In the genomic region with DNA sequence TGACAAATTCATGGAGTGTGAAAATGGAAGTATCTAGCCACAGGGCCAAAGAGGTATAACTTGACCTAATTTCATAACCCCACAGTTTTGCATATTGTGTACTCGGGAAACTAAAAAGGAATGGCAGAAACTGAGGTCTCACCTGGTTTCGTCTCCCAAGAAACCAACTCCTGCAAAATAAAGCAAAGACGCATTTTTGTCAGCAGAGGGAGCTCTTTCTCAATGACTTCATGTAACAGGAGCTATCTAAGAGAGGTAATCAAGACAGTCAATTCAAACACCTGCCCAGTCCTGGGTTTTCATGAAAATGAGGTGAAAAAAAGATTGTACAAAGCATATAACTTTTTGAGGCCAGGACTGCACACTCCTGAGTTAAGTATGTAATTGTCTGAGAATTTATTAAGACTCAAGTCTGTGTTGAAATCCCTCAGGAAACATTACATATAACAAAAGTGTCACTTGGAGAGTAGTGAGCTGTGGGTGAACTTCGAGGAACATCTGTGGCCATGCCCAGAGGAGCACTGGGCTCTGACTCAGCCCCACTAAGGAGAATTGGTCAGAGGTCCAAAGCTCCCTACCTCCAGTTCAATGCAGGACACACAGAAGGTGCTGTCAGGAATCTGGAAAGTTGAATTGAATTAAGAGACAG, we compare ENCODE assay signal across 8 cellular contexts. TPM values are rescaled to one million over a fixed set of nuclear protein-coding genes. Genes with fewer than 3 reads are reported as not detected.
A peak's percentile ranks its signal among the peaks of the same experiment; 100 is the strongest.
DNase-seq lines count a peak whose midpoint lies in the region; ATAC-seq and TF ChIP-seq lines count a peak whose summit lies in the region.

No MANE protein-coding gene starts in this region.

- H3K4me1 Mint-ChIP-seq in endodermal cell, result no peaks in the 10 kb centered on the region

- no peaks in the 10 kb centered on the region for H3K9me3 Mint-ChIP-seq in endodermal cell

- peak; percentile 18 for DNase-seq in stimulated activated CD4-positive, alpha-beta T cell treated with anti-CD3 and anti-CD28 coated beads, Interleukin-15, amount 100 ng/mL, for 24 hours
- no peak for DNase-seq in stimulated activated CD4-positive, alpha-beta T cell treated with anti-CD3 and anti-CD28 coated beads, Interleukin-4, amount 100 ng/mL, for 1 hour
- DNase-seq in LNCaP clone FGC (ENCODE audit: low read depth) (peak; percentile 52), RPMI8226 (peak; percentile 86), endodermal cell (peak; percentile 80), mucosa of gallbladder (ENCODE audit: low spot score) (peak; percentile 51), KG1 (lab: John Stamatoyannopoulos, UW) (no peak), omental fat pad (ENCODE audit: low spot score) (no peak)

- H3K9ac ChIP-seq in endodermal cell (ENCODE audit: extremely low read depth, low read length, poor library complexity, severe bottlenecking), result no peak overlapping the region

- TF ChIP-seq CTCF in LNCaP clone FGC (IDR thresholded peaks at IDR 0.05; ENCODE audit: control insufficient read depth, extremely low read depth, insufficient read depth) (peak; percentile 75), endodermal cell (conservative IDR thresholded peaks at IDR 0.05) (peak; percentile 88), omental fat pad (IDR thresholded peaks at IDR 0.05) (no peak)

- H3K36me3 Mint-ChIP-seq in endodermal cell (ENCODE audit: low read depth), result no peaks in the 10 kb centered on the region

- no peaks in the 10 kb centered on the region for H3K9me3 ChIP-seq in endodermal cell (ENCODE audit: control insufficient read depth, low read length)

- no peak for ATAC-seq in omental fat pad (ENCODE audit: low FRiP score)

- no peaks in the 10 kb centered on the region for H3K36me3 ChIP-seq in endodermal cell (ENCODE audit: control insufficient read depth, insufficient read depth, low read length)

- H3K4me3 ChIP-seq in LNCaP clone FGC (ENCODE audit: low read depth, low read length) (no peak overlapping the region), endodermal cell (ENCODE audit: low read length) (no peak overlapping the region)

- WGBS in endodermal cell (ENCODE audit: insufficient coverage in 1 of 2, insufficient read length in 1 of 2), 2 experiments, result 42 to 67% methylated on average over 2 to 4 of the region's 4 CpGs

- H3K27ac ChIP-seq in endodermal cell (ENCODE audit: low read depth, low read length), result no peak overlapping the region

- H3K27me3 Mint-ChIP-seq in endodermal cell (ENCODE audit: insufficient read depth), result no peaks in the 10 kb centered on the region

- no peak overlapping the region for H3K4me3 Mint-ChIP-seq in endodermal cell

- no peak overlapping the region for H3K27ac Mint-ChIP-seq in endodermal cell

- H3K27me3 ChIP-seq in endodermal cell (ENCODE audit: control insufficient read depth, insufficient read depth, low read length, poor library complexity, severe bottlenecking), result no peaks in the 10 kb centered on the region

- no peaks in the 10 kb centered on the region for H3K4me1 ChIP-seq in endodermal cell (ENCODE audit: control insufficient read depth, insufficient read depth, low read length)

RNA-seq across cellular contexts. Expression of gene FCRL4, which starts 17.6 kb away (rescaled TPM):
- total RNA-seq in endodermal cell, result not detected
- polyA plus RNA-seq in endodermal cell (2013, experiment 1 of 2), result not detected
- polyA plus RNA-seq in endodermal cell (2013, experiment 2 of 2), result not detected
- not detected for total RNA-seq in mucosa of gallbladder
- not detected for total RNA-seq in omental fat pad

RNA-seq across cellular contexts. Expression of gene FCRL5, which starts 28.0 kb away (rescaled TPM):
- total RNA-seq in endodermal cell (1 to 10 TPM in 1 of 2 donors, not detected in 1; 1.1 TPM), mucosa of gallbladder (0.14 TPM), omental fat pad (1 to 10 TPM in 1 of 4 donors, under 1 TPM in 3; 0.13 to 1.2 (median 0.28) TPM)
- not detected for polyA plus RNA-seq in endodermal cell (2013, experiment 1 of 2)
- not detected for polyA plus RNA-seq in endodermal cell (2013, experiment 2 of 2)

Comparison
In these comparisons a context has a peak if more than half of its experiments do, and no peak if none do; other contexts are left out.
1. DNase-seq: peak in stimulated activated CD4-positive, alpha-beta T cell treated with anti-CD3 and anti-CD28 coated beads, Interleukin-15, amount 100 ng/mL, for 24 hours (single experiment), LNCaP clone FGC (single experiment), RPMI8226 (single experiment), endodermal cell (single experiment) and mucosa of gallbladder (single experiment); none in stimulated activated CD4-positive, alpha-beta T cell treated with anti-CD3 and anti-CD28 coated beads, Interleukin-4, amount 100 ng/mL, for 1 hour (single experiment), KG1 (single experiment) and omental fat pad (single experiment).
2. CTCF ChIP-seq: peak in LNCaP clone FGC (single experiment) and endodermal cell (single experiment); none in omental fat pad (0 of 3).